ENCODE assay signal across 26 cellular contexts in the genomic region with DNA sequence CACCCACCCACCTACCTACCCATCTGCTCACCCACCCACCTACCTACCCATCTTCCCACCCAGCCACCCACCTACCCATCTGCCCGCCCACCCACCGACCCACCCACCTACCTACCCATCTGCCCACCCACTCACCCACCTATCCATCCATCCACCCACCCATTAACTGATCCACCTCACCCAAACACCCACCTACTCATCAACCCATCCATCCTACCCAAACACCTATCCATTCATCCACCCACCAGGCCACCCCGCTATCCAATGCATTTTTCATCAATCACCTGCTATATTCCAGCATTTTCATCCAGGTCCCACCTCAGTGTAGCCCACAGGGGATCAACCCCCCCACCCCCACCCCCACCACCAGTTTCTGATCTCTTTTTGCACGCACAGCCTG.
"Had no signal": no experiment of that assay in that cellular context is flagged by ENCODE, and none has a peak within 500 bp of the region (broad histone marks: within the 10 kb centered on the region; RNA-seq: fewer than 3 reads in every experiment).

No MANE protein-coding gene starts in this region.

- DNase-seq: activated CD4-positive, alpha-beta memory T cell treated with anti-CD3 and anti-CD28 coated beads, Interleukin-2, amount 10 ng/mL, durations not matched to agents 7 days and 5 days; activated CD4-positive, alpha-beta T cell treated with anti-CD3 and anti-CD28 coated beads for 1 hour; activated CD4-positive, alpha-beta T cell treated with anti-CD3 and anti-CD28 coated beads for 4 hours; activated CD4-positive, alpha-beta T cell treated with anti-CD3 and anti-CD28 coated beads, Interleukin-2, amount 10 ng/mL, durations not matched to agents 7 days and 5 days; activated CD4-positive, alpha-beta T cell treated with anti-CD3 and anti-CD28 coated beads, Interleukin-2, amount 50 U/mL, for 4 hours; activated CD4-positive, CD25-positive, alpha-beta regulatory T cell; activated CD8-positive, alpha-beta memory T cell treated with anti-CD3 and anti-CD28 coated beads, Interleukin-2, amount 50 U/mL, for 48 hours; activated naive CD4-positive, alpha-beta T cell treated with anti-CD3 and anti-CD28 coated beads for 36 hours; activated naive CD8-positive, alpha-beta T cell treated with anti-CD3 and anti-CD28 coated beads for 36 hours; activated naive CD8-positive, alpha-beta T cell treated with anti-CD3 and anti-CD28 coated beads, Interleukin-2, amount 50 U/mL, for 24 hours; activated T-cell treated with anti-CD3 and anti-CD28 coated beads for 4 hours; activated T-cell treated with anti-CD3 and anti-CD28 coated beads, Interleukin-2, amount 50 U/mL, for 24 hours; activated T-cell treated with anti-CD3 and anti-CD28 coated beads, Interleukin-2, amount 50 U/mL, for 72 hours; adrenal gland; body of pancreas; cortex of kidney; dermis blood vessel endothelial cell; effector CD4-positive, alpha-beta T cell; effector memory CD8-positive, alpha-beta T cell; erythroblast; foreskin keratinocyte; gastrocnemius medialis; T-helper 2 cell had no signal

- H3K27ac ChIP-seq: body of pancreas, foreskin keratinocyte, gastrocnemius medialis had no signal

- H3K27ac Mint-ChIP-seq: activated CD4-positive, alpha-beta memory T cell treated with anti-CD3 and anti-CD28 coated beads, Interleukin-2, amount 10 ng/mL, durations not matched to agents 7 days and 5 days; activated CD4-positive, alpha-beta T cell treated with anti-CD3 and anti-CD28 coated beads, Interleukin-2, amount 10 ng/mL, durations not matched to agents 7 days and 5 days; activated naive CD4-positive, alpha-beta T cell treated with anti-CD3 and anti-CD28 coated beads for 36 hours; activated naive CD8-positive, alpha-beta T cell treated with anti-CD3 and anti-CD28 coated beads for 36 hours; activated naive CD8-positive, alpha-beta T cell treated with anti-CD3 and anti-CD28 coated beads, Interleukin-2, amount 50 U/mL, for 24 hours; activated T-cell treated with anti-CD3 and anti-CD28 coated beads, Interleukin-2, amount 50 U/mL, for 24 hours; activated T-cell treated with anti-CD3 and anti-CD28 coated beads, Interleukin-2, amount 50 U/mL, for 72 hours; effector memory CD8-positive, alpha-beta T cell had no signal

- H3K36me3 ChIP-seq: adrenal gland, cardiac muscle cell, esophagus muscularis mucosa, gastrocnemius medialis had no signal

- H3K27me3 ChIP-seq: adrenal gland, body of pancreas, cardiac muscle cell, esophagus muscularis mucosa, foreskin keratinocyte, gastrocnemius medialis had no signal

- H3K9me3 ChIP-seq: adrenal gland, body of pancreas, esophagus muscularis mucosa, gastrocnemius medialis had no signal

- H3K27me3 Mint-ChIP-seq: activated CD4-positive, alpha-beta memory T cell treated with anti-CD3 and anti-CD28 coated beads, Interleukin-2, amount 10 ng/mL, durations not matched to agents 7 days and 5 days; activated CD4-positive, alpha-beta T cell treated with anti-CD3 and anti-CD28 coated beads, Interleukin-2, amount 10 ng/mL, durations not matched to agents 7 days and 5 days; activated naive CD4-positive, alpha-beta T cell treated with anti-CD3 and anti-CD28 coated beads, Interleukin-2, amount 50 U/mL, for 24 hours; activated naive CD8-positive, alpha-beta T cell treated with anti-CD3 and anti-CD28 coated beads for 36 hours; activated naive CD8-positive, alpha-beta T cell treated with anti-CD3 and anti-CD28 coated beads, Interleukin-2, amount 50 U/mL, for 24 hours; activated T-cell treated with anti-CD3 and anti-CD28 coated beads, Interleukin-2, amount 50 U/mL, for 24 hours; effector memory CD8-positive, alpha-beta T cell had no signal

- H3K4me3 ChIP-seq: adrenal gland, body of pancreas, cardiac muscle cell, esophagus muscularis mucosa, gastrocnemius medialis had no signal

- H3K9me3 Mint-ChIP-seq: activated CD4-positive, alpha-beta memory T cell treated with anti-CD3 and anti-CD28 coated beads, Interleukin-2, amount 10 ng/mL, durations not matched to agents 7 days and 5 days; activated CD4-positive, alpha-beta T cell treated with anti-CD3 and anti-CD28 coated beads, Interleukin-2, amount 10 ng/mL, durations not matched to agents 7 days and 5 days; activated naive CD4-positive, alpha-beta T cell treated with anti-CD3 and anti-CD28 coated beads for 36 hours; activated naive CD4-positive, alpha-beta T cell treated with anti-CD3 and anti-CD28 coated beads, Interleukin-2, amount 50 U/mL, for 24 hours; activated naive CD8-positive, alpha-beta T cell treated with anti-CD3 and anti-CD28 coated beads for 36 hours; activated naive CD8-positive, alpha-beta T cell treated with anti-CD3 and anti-CD28 coated beads, Interleukin-2, amount 50 U/mL, for 24 hours; activated T-cell treated with anti-CD3 and anti-CD28 coated beads, Interleukin-2, amount 50 U/mL, for 24 hours; activated T-cell treated with anti-CD3 and anti-CD28 coated beads, Interleukin-2, amount 50 U/mL, for 72 hours; effector memory CD8-positive, alpha-beta T cell had no signal

- H3K4me1 ChIP-seq: adrenal gland, body of pancreas, foreskin keratinocyte, gastrocnemius medialis had no signal

- H3K4me1 Mint-ChIP-seq: activated CD4-positive, alpha-beta memory T cell treated with anti-CD3 and anti-CD28 coated beads, Interleukin-2, amount 10 ng/mL, durations not matched to agents 7 days and 5 days; activated CD4-positive, alpha-beta T cell treated with anti-CD3 and anti-CD28 coated beads, Interleukin-2, amount 10 ng/mL, durations not matched to agents 7 days and 5 days; activated naive CD4-positive, alpha-beta T cell treated with anti-CD3 and anti-CD28 coated beads, Interleukin-2, amount 50 U/mL, for 24 hours; activated naive CD8-positive, alpha-beta T cell treated with anti-CD3 and anti-CD28 coated beads for 36 hours; activated naive CD8-positive, alpha-beta T cell treated with anti-CD3 and anti-CD28 coated beads, Interleukin-2, amount 50 U/mL, for 24 hours had no signal

- H3K4me3 Mint-ChIP-seq: activated CD4-positive, alpha-beta memory T cell treated with anti-CD3 and anti-CD28 coated beads, Interleukin-2, amount 10 ng/mL, durations not matched to agents 7 days and 5 days; activated CD4-positive, alpha-beta T cell treated with anti-CD3 and anti-CD28 coated beads, Interleukin-2, amount 10 ng/mL, durations not matched to agents 7 days and 5 days; activated naive CD4-positive, alpha-beta T cell treated with anti-CD3 and anti-CD28 coated beads for 36 hours; activated naive CD4-positive, alpha-beta T cell treated with anti-CD3 and anti-CD28 coated beads, Interleukin-2, amount 50 U/mL, for 24 hours; activated naive CD8-positive, alpha-beta T cell treated with anti-CD3 and anti-CD28 coated beads for 36 hours; activated naive CD8-positive, alpha-beta T cell treated with anti-CD3 and anti-CD28 coated beads, Interleukin-2, amount 50 U/mL, for 24 hours; activated T-cell treated with anti-CD3 and anti-CD28 coated beads, Interleukin-2, amount 50 U/mL, for 24 hours; activated T-cell treated with anti-CD3 and anti-CD28 coated beads, Interleukin-2, amount 50 U/mL, for 72 hours; effector memory CD8-positive, alpha-beta T cell had no signal

- H3K36me3 Mint-ChIP-seq: activated naive CD4-positive, alpha-beta T cell treated with anti-CD3 and anti-CD28 coated beads, Interleukin-2, amount 50 U/mL, for 24 hours; activated naive CD8-positive, alpha-beta T cell treated with anti-CD3 and anti-CD28 coated beads for 36 hours had no signal
